Comparison of ENCODE assay signal across 10 cellular contexts in genomic region chr16:48246066-48246465, GRCh38. TPM values are rescaled to one million over a fixed set of nuclear protein-coding genes. Genes with fewer than 3 reads are reported as not detected.
A peak's percentile ranks its signal among the peaks of the same experiment; 100 is the strongest.
DNase-seq lines count a peak whose midpoint lies in the region; ATAC-seq, FAIRE-seq and TF ChIP-seq lines count a peak whose summit lies in the region.
"Had no signal": no experiment of that assay in that cellular context is flagged by ENCODE, and none has a peak within 500 bp of the region (broad histone marks: within the 10 kb centered on the region; RNA-seq: fewer than 3 reads in every experiment).

No MANE protein-coding gene starts in this region.

- peak overlapping the region; percentile 40 for H3K27ac Mint-ChIP-seq in mesothelial cell of epicardium

- CTCF ChIA-PET in HCT116 (lab: Charles Lee) (no interaction called here), K562 (lab: Yijun Ruan, JAX; ENCODE audit: low intra/inter-chr PET ratio) (no interaction called here)

- H3K4me2 ChIP-seq in HCT116 (ENCODE audit: low read length) (peak overlapping the region; percentile 99), K562 (ENCODE audit: insufficient read depth, low read length) (peak overlapping the region; percentile 29)

- H3K27ac ChIP-seq in ACC112 (ENCODE audit: low read depth, low read length): no peak overlapping the region
- no peak overlapping the region for H3K27ac ChIP-seq in HCT116 (ENCODE audit: low read depth, low read length)
- no peak overlapping the region for H3K27ac ChIP-seq in K562 (ENCODE audit: extremely low read depth, low read depth, low read length)
- no peak overlapping the region for H3K27ac ChIP-seq in aorta (ENCODE audit: low read depth in 1 of 2, low read length in 2 of 2)

- H3K4me1 ChIP-seq in ACC112 (ENCODE audit: control insufficient read depth, insufficient read depth, low read length, unreplicated experiment): peaks cover 16% of the 10 kb centered on the region
- H3K4me1 ChIP-seq in HCT116 (ENCODE audit: control insufficient read depth in 1 of 2, insufficient read depth in 2 of 2, low read length in 2 of 2): peaks cover 15 to 20% of the 10 kb centered on the region in 2 experiments
- H3K4me1 ChIP-seq in K562 (replicated peaks in 1 of 2; ENCODE audit: control insufficient read depth in 2 of 2, insufficient read depth in 2 of 2, low read length in 2 of 2): peaks cover 8 to 9% of the 10 kb centered on the region in 2 experiments; a peak in 3 of 5 replicates
- peaks cover 3 to 5% of the 10 kb centered on the region in 2 donors for H3K4me1 ChIP-seq in aorta (ENCODE audit: control insufficient read depth in 1 of 2, insufficient read depth in 2 of 2, low read length in 2 of 2)

- H3K36me3 Mint-ChIP-seq in mesothelial cell of epicardium: no peaks in the 10 kb centered on the region

- ATAC-seq in HCT116: no peak
- no peak for ATAC-seq in K562
- no peak for ATAC-seq in GM19351 (IDR thresholded peaks at IDR 0.05; ENCODE audit: unreplicated experiment)
- ATAC-seq in left colon: no peak
- no peak for ATAC-seq in aorta (ENCODE audit: low FRiP score)

- no peak for TF ChIP-seq CTCF in HCT116 (IDR thresholded peaks at IDR 0.05 in 2 of 3, conservative IDR thresholded peaks at IDR 0.05 in 1 of 3; ENCODE audit: borderline replicate concordance in 1 of 3, insufficient read depth in 1 of 3, low read depth in 2 of 3, low read length in 2 of 3)
- TF ChIP-seq CTCF in K562 (IDR thresholded peaks at IDR 0.05 in 2 of 3, conservative IDR thresholded peaks at IDR 0.05 in 1 of 3; ENCODE audit: insufficient read depth in 2 of 3, low read depth in 1 of 3, low read length in 3 of 3): no peak
- TF ChIP-seq CTCF in mesothelial cell of epicardium (IDR thresholded peaks at IDR 0.05; ENCODE audit: unreplicated experiment): no peak

- H3K9me2 ChIP-seq in HCT116 (ENCODE audit: insufficient read depth): no peaks in the 10 kb centered on the region

- in situ Hi-C loops in K562 (cut with MboI): no loop called here

- H3K27me3 Mint-ChIP-seq in mesothelial cell of epicardium (ENCODE audit: low read depth): no peaks in the 10 kb centered on the region

- H3K79me2 ChIP-seq in ACC112 (ENCODE audit: control insufficient read depth, insufficient read depth, low read length, unreplicated experiment) (peaks cover 60% of the 10 kb centered on the region), HCT116 (ENCODE audit: insufficient read depth, low read length) (peaks cover 70% of the 10 kb centered on the region), K562 (ENCODE audit: control insufficient read depth, insufficient read depth, low read length) (peaks cover 64% of the 10 kb centered on the region)

- H3K9ac ChIP-seq in HCT116 (ENCODE audit: low read length): 0 out of 2 replicates have a peak overlapping the region, but pooled peaks have one; percentile 83
- peak overlapping the region in 1 of 2 experiments; percentile 90; a peak in 1 of 4 replicates for H3K9ac ChIP-seq in K562 (ENCODE audit: insufficient read depth in 1 of 2, low read depth in 2 of 2, low read length in 2 of 2)

- RAD21 ChIA-PET in HCT116 (lab: Charles Lee; ENCODE audit: low non-redundant PET in 1 of 2, low total read pairs in 2 of 2, uncharacterized antibody in 2 of 2, unreplicated experiment in 2 of 2): no interaction called here

- H3K4me1 Mint-ChIP-seq in mesothelial cell of epicardium: peaks cover 24% of the 10 kb centered on the region

- no peak for FAIRE-seq in K562 (lab: Jason Lieb, UNC)

- H3K9me3 ChIP-seq in HCT116 (ENCODE audit: control insufficient read depth in 1 of 2, insufficient read depth in 1 of 2, low read depth in 1 of 2, low read length in 2 of 2): no peaks in the 10 kb centered on the region
- no peaks in the 10 kb centered on the region for H3K9me3 ChIP-seq in K562 (replicated peaks; ENCODE audit: control insufficient read depth, insufficient read depth, low read depth, low read length)
- no peaks in the 10 kb centered on the region for H3K9me3 ChIP-seq in aorta (ENCODE audit: control insufficient read depth, low read length)

- TF ChIP-seq RAD21 in HCT116 (IDR thresholded peaks at IDR 0.05; ENCODE audit: low read depth) (no peak), K562 (CRISPR knock-in tag; conservative IDR thresholded peaks at IDR 0.05 in 1 of 2, IDR thresholded peaks at IDR 0.05 in 1 of 2) (no peak)

- H2AFZ ChIP-seq in ACC112 (ENCODE audit: low read length, unreplicated experiment): no peak overlapping the region
- H2AFZ ChIP-seq in HCT116 (ENCODE audit: low read depth, low read length, poor library complexity, severe bottlenecking): no peak overlapping the region
- no peak overlapping the region for H2AFZ ChIP-seq in K562 (ENCODE audit: low read depth, low read length)

- no peaks in the 10 kb centered on the region for H3K9me1 ChIP-seq in K562 (ENCODE audit: control insufficient read depth, insufficient read depth, low read length)

- TF ChIP-seq POLR2A in HCT116 (IDR thresholded peaks at IDR 0.05; ENCODE audit: borderline replicate concordance, extremely low read depth, insufficient read depth, insufficient read length) (no peak), K562 (conservative IDR thresholded peaks at IDR 0.05) (no peak)

- intact Hi-C loops in HCT116 (cut with micrococcal nuclease): loop anchor here (5.0 kb wide), 1 partner anchor 366 kb away; the partner anchor contains the start of gene N4BP1
- intact Hi-C loops in K562 (cut with micrococcal nuclease): no loop called here
- intact Hi-C loops in left colon (cut with DNase I, micrococcal nuclease): no loop called here
- intact Hi-C loops in aorta (cut with DNase I): loop anchor here in 1 of 2 donors (5.0 kb wide), 1 partner anchor 376 kb away; no protein-coding TSS in a partner anchor

- no peak for TF ChIP-seq EP300 in K562 (IDR thresholded peaks at IDR 0.05; ENCODE audit: low read length)

- 39% methylated on average over 2 of the region's 2 CpGs for whole genome bisulfite sequencing in K562 (ENCODE audit: insufficient coverage, low coverage, missing lambda C conversion rate)
- WGBS in aorta, 2 donors: 21 to 23% methylated on average over 2 of the region's 2 CpGs

- H3K4me3 ChIP-seq in ACC112 (ENCODE audit: low read depth, low read length) (peak overlapping the region; percentile 94), HCT116 (replicated peaks in 1 of 2; ENCODE audit: low read depth in 1 of 2, low read length in 2 of 2) (peak overlapping the region in 1 of 2 experiments; percentile 94; a peak in 1 of 4 replicates), K562 (0 out of 2 replicates have a peak overlapping the region, but pooled peaks have one; percentile 99), aorta (ENCODE audit: low read length in 2 of 2) (no peak overlapping the region)

- H3K36me3 ChIP-seq in ACC112 (ENCODE audit: insufficient read depth, low read length) (no peaks in the 10 kb centered on the region), HCT116 (ENCODE audit: control insufficient read depth in 1 of 2, insufficient read depth in 2 of 2, low read length in 2 of 2) (0 out of 4 replicates have a peak, but pooled peaks cover 0 to 2% of the 10 kb centered on the region in 2 experiments), K562 (ENCODE audit: control insufficient read depth, insufficient read depth, low read length) (no peaks in the 10 kb centered on the region; the same call in 2 of the 3 replicates), aorta (ENCODE audit: control insufficient read depth in 1 of 2, insufficient read depth in 2 of 2, low read length in 1 of 2) (no peaks in the 10 kb centered on the region)

- H3K27me3 ChIP-seq in ACC112 (ENCODE audit: insufficient read depth, low read length) (no peaks in the 10 kb centered on the region), HCT116 (ENCODE audit: insufficient read depth, low read length) (no peaks in the 10 kb centered on the region), K562 (ENCODE audit: control insufficient read depth in 2 of 2, insufficient read depth in 2 of 2, low read length in 2 of 2) (no peaks in the 10 kb centered on the region), aorta (ENCODE audit: control insufficient read depth in 1 of 2, insufficient read depth in 2 of 2, low read length in 1 of 2) (no peaks in the 10 kb centered on the region)

- no peak for DNase-seq in HCT116 (ENCODE audit: low read depth, low spot score)
- no peak for DNase-seq in K562 (ENCODE audit: extremely low read depth in 1 of 4, low spot score in 3 of 4)
- DNase-seq in mesothelial cell of epicardium (ENCODE audit: low spot score in 2 of 2, unreplicated experiment in 2 of 2): no peak
- DNase-seq in left colon: no peak
- no peak for DNase-seq in aorta
- no peak for DNase-seq in HuH-7.5 (ENCODE audit: low spot score)
- DNase-seq: DMS79 treated with DMSO at 0.1 percent for 48 hours, nucleus accumbens had no signal

- 0 out of 2 replicates have a peak, but pooled peaks cover under 1% of the 10 kb centered on the region for H4K20me1 ChIP-seq in HCT116 (ENCODE audit: insufficient read depth)
- 0 out of 2 replicates have a peak, but pooled peaks cover 10% of the 10 kb centered on the region for H4K20me1 ChIP-seq in K562 (replicated peaks; ENCODE audit: control insufficient read depth, insufficient read depth, low read length)

- peak overlapping the region; percentile 89 for H3K4me3 Mint-ChIP-seq in mesothelial cell of epicardium

- POLR2A ChIA-PET in HCT116 (lab: Charles Lee) (no interaction called here), K562 (lab: Yijun Ruan, JAX) (no interaction called here)

- BruUV-seq in HCT116 (replicated peaks; lab: Mats Ljungman, UMichigan) (no TSS peak), K562 (replicated peaks; lab: Mats Ljungman, UMichigan) (no TSS peak)

- peaks cover 3% of the 10 kb centered on the region for H3K9me3 Mint-ChIP-seq in mesothelial cell of epicardium

RNA-seq across cellular contexts. Expression of gene ABCC11, which starts 1.3 kb away (rescaled TPM):
- total RNA-seq in HCT116 (2021; ENCODE audit: unreplicated experiment) (0.54 TPM), K562 (2014; rRNA removed) (0.14 TPM in 1 of 2 replicates, not detected in the other), K562 (2014; rRNA removed; fragmentation: Illumina TruSeq; extraction: Trizol) (not detected in 2 replicates), K562 (2015; rRNA removed; fragmentation: Illumina TruSeq; extraction: Trizol) (not detected in 2 replicates), K562 (2021) (not detected in 2 replicates), mesothelial cell of epicardium (0.18 to 0.60 TPM (median 0.47 TPM) in 3 replicates), left colon (under 1 TPM; 0.34 to 0.61 TPM), aorta (not detected)
- polyA plus RNA-seq in HCT116 (2012): 0.23 and 0.50 TPM in 2 replicates
- total RNA-seq in K562 (2011; cell fraction: chromatin; rRNA removed; ENCODE audit: low replicate concordance): 0.07 and 1.1 TPM in 2 replicates
- total RNA-seq in K562 (2011; cell fraction: nucleolus; rRNA removed): 0.33 TPM in 1 of 2 replicates, not detected in the other
- 0.15 TPM in 1 of 2 replicates, not detected in the other for total RNA-seq in K562 (2011; cell fraction: nucleoplasm; rRNA removed)
- polyA plus RNA-seq in K562 (2011; rRNA removed) (0.04 and 0.22 TPM in 2 replicates), K562 (2014; fragmentation: Illumina TruSeq; extraction: Trizol) (0.04 and 0.29 TPM in 2 replicates), K562 (2014; fragmentation: Nextera tagmentation; extraction: Ambion mirVana) (not detected), K562 (2014; rRNA removed) (not detected in 2 replicates), aorta (under 1 TPM in 1 of 2 donors, not detected in 1; 0.13 TPM)
- 0.09 and 0.18 TPM in 2 replicates for polyA plus RNA-seq in K562 (2011; cell fraction: cytosol; rRNA removed)
- 0.20 and 0.28 TPM in 2 replicates for polyA plus RNA-seq in K562 (2011; cell fraction: nucleus; rRNA removed)
- polyA plus RNA-seq in K562 (2012): 0.07 TPM in 2 replicates
- polyA minus RNA-seq in K562 (2011; rRNA and poly(A)+ RNA removed): 0.21 TPM in 1 of 2 replicates, not detected in the other
- polyA minus RNA-seq in K562 (2011; cell fraction: cytosol; rRNA and poly(A)+ RNA removed): not detected in 2 replicates
- not detected in 2 replicates for polyA minus RNA-seq in K562 (2011; cell fraction: nucleus; rRNA and poly(A)+ RNA removed)

RNA-seq across cellular contexts. Expression of gene LONP2, which starts 2.0 kb away (rescaled TPM):
- total RNA-seq in HCT116 (2021; ENCODE audit: unreplicated experiment) (46.8 TPM), K562 (2014; rRNA removed) (23.4 and 28.7 TPM in 2 replicates), K562 (2014; rRNA removed; fragmentation: Illumina TruSeq; extraction: Trizol) (41.2 and 43.0 TPM in 2 replicates), K562 (2015; rRNA removed; fragmentation: Illumina TruSeq; extraction: Trizol) (34.7 and 36.5 TPM in 2 replicates), K562 (2021) (40.0 and 40.6 TPM in 2 replicates), mesothelial cell of epicardium (80.4 to 85.2 TPM (median 84.8 TPM) in 3 replicates), left colon (10 to 100 TPM; 62.8 to 64.1 TPM), aorta (10 to 100 TPM; 58.7 to 71.8 TPM)
- polyA plus RNA-seq in HCT116 (2012): 22.9 and 25.4 TPM in 2 replicates
- total RNA-seq in K562 (2011; cell fraction: chromatin; rRNA removed; ENCODE audit: low replicate concordance): 51.0 and 80.9 TPM in 2 replicates
- 22.2 and 28.7 TPM in 2 replicates for total RNA-seq in K562 (2011; cell fraction: nucleolus; rRNA removed)
- 27.4 and 31.4 TPM in 2 replicates for total RNA-seq in K562 (2011; cell fraction: nucleoplasm; rRNA removed)
- polyA plus RNA-seq in K562 (2011; rRNA removed) (37.7 and 39.3 TPM in 2 replicates), K562 (2014; fragmentation: Illumina TruSeq; extraction: Trizol) (23.2 and 25.6 TPM in 2 replicates), K562 (2014; fragmentation: Nextera tagmentation; extraction: Ambion mirVana) (1 to 10 TPM; 8.1 to 9.1 TPM), K562 (2014; rRNA removed) (22.1 and 24.7 TPM in 2 replicates), aorta (10 to 100 TPM in 1 of 2 donors, 1 to 10 TPM in 1; 9.5 to 32.1 TPM)
- 17.2 and 20.7 TPM in 2 replicates for polyA plus RNA-seq in K562 (2011; cell fraction: cytosol; rRNA removed)
- 24.0 and 30.0 TPM in 2 replicates for polyA plus RNA-seq in K562 (2011; cell fraction: nucleus; rRNA removed)
- 20.0 and 27.7 TPM in 2 replicates for polyA plus RNA-seq in K562 (2012)
- polyA minus RNA-seq in K562 (2011; rRNA and poly(A)+ RNA removed): 87.7 and 88.5 TPM in 2 replicates
- polyA minus RNA-seq in K562 (2011; cell fraction: cytosol; rRNA and poly(A)+ RNA removed): 38.6 and 41.5 TPM in 2 replicates
- polyA minus RNA-seq in K562 (2011; cell fraction: nucleus; rRNA and poly(A)+ RNA removed): 26.5 and 49.4 TPM in 2 replicates

Comparison
In these comparisons a context has a peak if more than half of its experiments do, and no peak if none do; other contexts are left out.
1. H3K4me3 ChIP-seq: peak in ACC112 (single experiment) and K562 (single experiment); none in aorta (0 of 2).